In the genomic region with DNA sequence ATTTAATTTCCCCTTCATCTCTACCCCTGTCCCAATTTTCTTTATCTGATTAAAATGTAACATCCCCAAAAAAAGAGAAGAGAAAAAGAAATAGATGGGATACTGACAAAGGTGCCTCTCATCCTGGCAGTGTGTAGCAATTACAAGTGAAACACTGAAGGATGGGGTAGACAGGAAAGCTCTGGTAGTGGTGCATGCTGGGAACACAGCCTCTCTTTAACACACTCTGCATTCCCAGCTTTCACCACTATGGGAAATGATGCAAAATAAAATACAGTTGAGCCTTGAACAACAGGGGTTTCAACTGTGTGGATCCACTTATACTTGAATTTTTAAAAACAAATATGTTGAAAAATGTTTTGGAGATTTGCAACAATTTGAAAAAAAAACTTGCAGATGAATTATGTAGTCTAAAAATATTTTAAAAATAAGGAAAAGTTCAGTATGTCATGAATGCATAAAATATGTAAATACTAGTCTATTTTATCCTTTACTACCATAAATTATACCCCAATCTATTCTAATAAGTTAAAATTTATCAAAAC, we compare ENCODE assay signal across 21 cellular contexts.
DNase-seq lines count a peak whose midpoint lies in the region; ATAC-seq and TF ChIP-seq lines count a peak whose summit lies in the region.
"Had no signal": no experiment of that assay in that cellular context is flagged by ENCODE, and none has a peak within 500 bp of the region (broad histone marks: within the 10 kb centered on the region; RNA-seq: fewer than 3 reads in every experiment).

No MANE protein-coding gene starts in this region.

- no peaks in the 10 kb centered on the region for H3K4me1 Mint-ChIP-seq in activated T-cell treated with anti-CD3 and anti-CD28 coated beads, Interleukin-2, amount 50 U/mL, for 4 hours (ENCODE audit: low read depth)
- H3K4me1 Mint-ChIP-seq: activated CD4-positive, alpha-beta T cell treated with anti-CD3 and anti-CD28 coated beads, Interleukin-2, amount 10 ng/mL, durations not matched to agents 7 days and 5 days; stimulated activated effector memory CD8-positive, alpha-beta T cell treated with anti-CD3 and anti-CD28 coated beads, Interleukin-12 subunit alpha, Interleukin-12 subunit beta, amount 100 ng/mL, for 72 hours had no signal

- DNase-seq in A673 (ENCODE audit: low spot score): peak; percentile 10
- peak; percentile 7 for DNase-seq in H4 (ENCODE audit: low spot score)
- DNase-seq in iPS-NIHi7 (ENCODE audit: extremely low spot score): peak; percentile 29
- DNase-seq in left colon: no peak
- no peak for DNase-seq in activated T-cell treated with anti-CD3 and anti-CD28 coated beads, Interleukin-2, amount 50 U/mL, for 4 hours
- DNase-seq: activated CD4-positive, alpha-beta T cell treated with anti-CD3 and anti-CD28 coated beads, Interleukin-2, amount 10 ng/mL, durations not matched to agents 7 days and 5 days; activated gamma-delta T cell treated with Interleukin-2 at 50 U/mL for 16 hours; activated T-cell treated with anti-CD3 and anti-CD28 coated beads, Interleukin-2, amount 50 U/mL, for 24 hours; NCI-H1436 treated with DMSO at 0.1 percent for 48 hours; NCI-H2107; PC-9; Right ventricle myocardium superior; stimulated activated CD4-positive, alpha-beta T cell treated with anti-CD3 and anti-CD28 coated beads, Interleukin-4, amount 100 ng/mL, for 24 hours; T1000; upper lobe of right lung had no signal

- no peak for TF ChIP-seq CTCF in A673 (conservative IDR thresholded peaks at IDR 0.05; ENCODE audit: low read depth, low read length)

- H3K4me3 ChIP-seq in A673 (ENCODE audit: low read depth, low read length, poor library complexity, severe bottlenecking): no peak overlapping the region
- H3K4me3 ChIP-seq: PC-9, upper lobe of right lung had no signal

- peak; percentile 74 for ATAC-seq in SK-N-SH treated with all-trans-retinoic acid at 6 μM for 48 hours
- ATAC-seq in left colon: no peak
- ATAC-seq in HG03565 (IDR thresholded peaks at IDR 0.05; ENCODE audit: unreplicated experiment): no peak
- ATAC-seq in activated T-cell treated with anti-CD3 and anti-CD28 coated beads, Interleukin-2, amount 50 U/mL, for 4 hours: no peak
- ATAC-seq in esophagus mucosa: no peak
- ATAC-seq: sciatic nerve; stimulated activated effector memory CD8-positive, alpha-beta T cell treated with anti-CD3 and anti-CD28 coated beads, Interleukin-12 subunit alpha, Interleukin-12 subunit beta, amount 100 ng/mL, for 72 hours; upper lobe of right lung had no signal

- intact Hi-C loops in A673 (cut with micrococcal nuclease; ENCODE audit: unreplicated experiment): no loop called here
- intact Hi-C loops in left colon (cut with DNase I, micrococcal nuclease): no loop called here

- no peaks in the 10 kb centered on the region for H3K27me3 ChIP-seq in A673 (replicated peaks; ENCODE audit: insufficient read depth, low read depth, low read length, poor library complexity)
- H3K27me3 ChIP-seq: upper lobe of right lung had no signal

- POLR2A ChIA-PET in A673 (lab: Charles Lee; ENCODE audit: low non-redundant PET): no interaction called here

- no peaks in the 10 kb centered on the region for H3K36me3 Mint-ChIP-seq in activated T-cell treated with anti-CD3 and anti-CD28 coated beads, Interleukin-2, amount 50 U/mL, for 4 hours (ENCODE audit: insufficient read depth)
- H3K36me3 Mint-ChIP-seq: stimulated activated effector memory CD8-positive, alpha-beta T cell treated with anti-CD3 and anti-CD28 coated beads, Interleukin-12 subunit alpha, Interleukin-12 subunit beta, amount 100 ng/mL, for 72 hours had no signal

- no peaks in the 10 kb centered on the region for H3K36me3 ChIP-seq in A673 (ENCODE audit: insufficient read depth, low read length, poor library complexity, severe bottlenecking)
- H3K36me3 ChIP-seq: upper lobe of right lung had no signal

- H3K4me3 Mint-ChIP-seq in activated T-cell treated with anti-CD3 and anti-CD28 coated beads, Interleukin-2, amount 50 U/mL, for 4 hours: no peak overlapping the region
- H3K4me3 Mint-ChIP-seq: activated CD4-positive, alpha-beta T cell treated with anti-CD3 and anti-CD28 coated beads, Interleukin-2, amount 10 ng/mL, durations not matched to agents 7 days and 5 days; activated T-cell treated with anti-CD3 and anti-CD28 coated beads, Interleukin-2, amount 50 U/mL, for 24 hours; stimulated activated effector memory CD8-positive, alpha-beta T cell treated with anti-CD3 and anti-CD28 coated beads, Interleukin-12 subunit alpha, Interleukin-12 subunit beta, amount 100 ng/mL, for 72 hours had no signal

- no peaks in the 10 kb centered on the region for H3K4me1 ChIP-seq in A673 (ENCODE audit: insufficient read depth, low read length, poor library complexity, severe bottlenecking)
- H3K4me1 ChIP-seq: upper lobe of right lung had no signal

- H3K9me3 Mint-ChIP-seq in activated T-cell treated with anti-CD3 and anti-CD28 coated beads, Interleukin-2, amount 50 U/mL, for 4 hours: no peaks in the 10 kb centered on the region
- H3K9me3 Mint-ChIP-seq: activated CD4-positive, alpha-beta T cell treated with anti-CD3 and anti-CD28 coated beads, Interleukin-2, amount 10 ng/mL, durations not matched to agents 7 days and 5 days; activated T-cell treated with anti-CD3 and anti-CD28 coated beads, Interleukin-2, amount 50 U/mL, for 24 hours had no signal

- no peaks in the 10 kb centered on the region for H3K27me3 Mint-ChIP-seq in activated T-cell treated with anti-CD3 and anti-CD28 coated beads, Interleukin-2, amount 50 U/mL, for 4 hours (ENCODE audit: low read depth)
- H3K27me3 Mint-ChIP-seq: activated CD4-positive, alpha-beta T cell treated with anti-CD3 and anti-CD28 coated beads, Interleukin-2, amount 10 ng/mL, durations not matched to agents 7 days and 5 days had no signal

- CTCF ChIA-PET in A673 (lab: Charles Lee): no interaction called here

- H3K27ac ChIP-seq in A673 (ENCODE audit: low read depth, low read length, poor library complexity, severe bottlenecking): no peak overlapping the region
- H3K27ac ChIP-seq: KMS-11, PC-9, upper lobe of right lung had no signal

- no TSS peak for BruUV-seq in A673 (replicated peaks; lab: Mats Ljungman, UMichigan)

- no peaks in the 10 kb centered on the region for H3K9me3 ChIP-seq in A673 (ENCODE audit: low read depth, low read length, poor library complexity, severe bottlenecking)
- H3K9me3 ChIP-seq: upper lobe of right lung had no signal

TF ChIP-seq in SK-N-SH treated with all-trans-retinoic acid at 6 μM for 48 hours, 23 proteins besides CTCF, POLR2A, EP300 and RAD21 (continues in another document):
- TF ChIP-seq SNAI2 (CRISPR knock-in tag; IDR thresholded peaks at IDR 0.05) (no peak), ZNF70 (CRISPR knock-in tag; IDR thresholded peaks at IDR 0.05) (no peak), CREB5 (CRISPR knock-in tag; IDR thresholded peaks at IDR 0.05; ENCODE audit: low read depth) (no peak), RARB (CRISPR knock-in tag; IDR thresholded peaks at IDR 0.05) (no peak), TSHZ2 (CRISPR knock-in tag; IDR thresholded peaks at IDR 0.05) (no peak), BACH2 (CRISPR knock-in tag; IDR thresholded peaks at IDR 0.05; ENCODE audit: borderline replicate concordance) (no peak), CSDC2 (CRISPR knock-in tag; IDR thresholded peaks at IDR 0.05) (no peak), ZNF565 (CRISPR knock-in tag; conservative IDR thresholded peaks at IDR 0.05; ENCODE audit: low read depth) (no peak), GLIS3 (CRISPR knock-in tag; IDR thresholded peaks at IDR 0.05) (no peak), ESRRG (CRISPR knock-in tag; IDR thresholded peaks at IDR 0.05) (no peak), ZC3H10 (CRISPR knock-in tag; IDR thresholded peaks at IDR 0.05) (no peak), ZNF8 (CRISPR knock-in tag; IDR thresholded peaks at IDR 0.05) (no peak), ZFP3 (CRISPR knock-in tag; IDR thresholded peaks at IDR 0.05) (no peak)

Comparison
In these comparisons a context has a peak if more than half of its experiments do, and no peak if none do; other contexts are left out.
1. DNase-seq: peak in A673 (single experiment), H4 (single experiment) and iPS-NIHi7 (single experiment); none in left colon (0 of 2) and activated T-cell treated with anti-CD3 and anti-CD28 coated beads, Interleukin-2, amount 50 U/mL, for 4 hours (single experiment).